In the genomic region with DNA sequence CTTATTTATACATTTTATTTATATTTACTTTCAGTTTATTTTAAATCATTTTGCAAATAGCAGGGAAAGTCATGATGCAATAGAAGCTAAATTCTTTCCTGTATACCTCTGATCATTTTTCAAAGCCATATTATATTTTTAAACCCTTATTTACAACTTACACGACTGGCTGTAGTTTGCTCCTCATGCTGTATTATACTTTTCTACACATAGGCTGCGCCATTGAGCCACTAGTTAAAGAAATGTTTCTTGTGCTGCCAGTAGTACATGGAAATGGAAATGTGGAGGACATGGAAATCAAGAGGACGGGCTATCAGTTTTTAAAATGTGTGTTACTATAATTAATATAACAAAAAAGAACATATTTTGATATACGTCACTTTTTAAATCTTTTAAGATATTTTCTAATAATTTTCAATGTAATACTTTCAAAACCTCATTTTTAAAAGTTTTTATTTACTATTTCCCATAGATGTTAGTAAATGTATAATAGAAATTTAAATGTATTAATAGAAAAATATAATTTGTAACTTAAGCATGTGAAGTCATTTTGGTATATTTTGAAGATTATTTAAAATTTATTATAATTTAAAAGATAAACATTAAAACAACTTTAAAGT, we compare ENCODE assay signal across 8 cellular contexts.
A peak's percentile ranks its signal among the peaks of the same experiment; 100 is the strongest.
DNase-seq lines count a peak whose midpoint lies in the region; ATAC-seq and TF ChIP-seq lines count a peak whose summit lies in the region.

No MANE protein-coding gene starts in this region.

- TF ChIP-seq CTCF in GM12872 (IDR thresholded peaks at IDR 0.05; ENCODE audit: insufficient read depth, low read depth, low read length) (peak; percentile 58; the same call in 2 of the 3 replicates), SU-DHL-6 (IDR thresholded peaks at IDR 0.05; ENCODE audit: insufficient read depth, low read length, poor library complexity, severe bottlenecking) (peak; percentile 30), fibroblast of the aortic adventitia (IDR thresholded peaks at IDR 0.05; ENCODE audit: insufficient read depth, low read length) (peak; percentile 85), osteocyte (IDR thresholded peaks at IDR 0.05) (peak; percentile 83)

- no peaks in the 10 kb centered on the region for H3K79me2 ChIP-seq in SU-DHL-6 (ENCODE audit: insufficient read depth, low read length)

- H3K4me1 Mint-ChIP-seq in osteocyte (ENCODE audit: unreplicated experiment), result peaks cover 14% of the 10 kb centered on the region

- no peak overlapping the region for H3K4me3 Mint-ChIP-seq in osteocyte (ENCODE audit: unreplicated experiment)

- no peak for ATAC-seq in HG03432 (IDR thresholded peaks at IDR 0.05; ENCODE audit: unreplicated experiment)
- no peak for ATAC-seq in HG03565 (IDR thresholded peaks at IDR 0.05; ENCODE audit: unreplicated experiment)

- no peak overlapping the region for H3K27ac ChIP-seq in SU-DHL-6 (ENCODE audit: low read depth, low read length)

- H3K4me3 ChIP-seq in SU-DHL-6 (ENCODE audit: insufficient read depth, low read length, poor library complexity, severe bottlenecking), result no peak overlapping the region
- H3K4me3 ChIP-seq in fibroblast of the aortic adventitia (ENCODE audit: low read depth, low read length), result no peak overlapping the region

- H3K4me2 ChIP-seq in SU-DHL-6 (ENCODE audit: low read depth, low read length, poor library complexity, severe bottlenecking), result no peak overlapping the region

- H3K36me3 Mint-ChIP-seq in osteocyte (ENCODE audit: unreplicated experiment), result no peaks in the 10 kb centered on the region

- peak; percentile 48 for DNase-seq in AG08396 (ENCODE audit: low spot score)
- peak; percentile 15 for DNase-seq in NCI-H1417 treated with DMSO at 0.1 percent for 48 hours (lab: John Stamatoyannopoulos, UW)
- DNase-seq in fibroblast of the aortic adventitia (ENCODE audit: low read depth), result peak; percentile 84
- no peak for DNase-seq in osteocyte (ENCODE audit: extremely low spot score, unreplicated experiment)

- no peaks in the 10 kb centered on the region for H3K9me2 ChIP-seq in SU-DHL-6 (replicated peaks; ENCODE audit: insufficient read depth, low read length)

- H4K20me1 ChIP-seq in SU-DHL-6 (ENCODE audit: low read depth, low read length), result no peaks in the 10 kb centered on the region

- H3K9me3 ChIP-seq in SU-DHL-6 (ENCODE audit: insufficient read depth, low read length), result no peaks in the 10 kb centered on the region

- H3K27me3 ChIP-seq in SU-DHL-6 (ENCODE audit: low read length), result no peaks in the 10 kb centered on the region

- H3K27ac Mint-ChIP-seq in osteocyte (ENCODE audit: unreplicated experiment), result no peak overlapping the region

- 0 out of 2 replicates have a peak, but pooled peaks cover 5% of the 10 kb centered on the region for H3F3A ChIP-seq in SU-DHL-6 (ENCODE audit: insufficient read depth)

- no peaks in the 10 kb centered on the region for H3K36me3 ChIP-seq in SU-DHL-6 (ENCODE audit: low read length)

- H2AFZ ChIP-seq in SU-DHL-6 (ENCODE audit: low read depth, low read length, severe bottlenecking), result no peak overlapping the region

- no peaks in the 10 kb centered on the region for H3K27me3 Mint-ChIP-seq in osteocyte (ENCODE audit: unreplicated experiment)

- H3K9me3 Mint-ChIP-seq in osteocyte (ENCODE audit: unreplicated experiment), result no peaks in the 10 kb centered on the region

- H3K9ac ChIP-seq in SU-DHL-6 (ENCODE audit: low read length), result no peak overlapping the region

Comparison
In these comparisons a context has a peak if more than half of its experiments do, and no peak if none do; other contexts are left out.
1. CTCF ChIP-seq: peak in every context shown above with its lines; median percentile 85 in fibroblast of the aortic adventitia; 83 in osteocyte; 58 in GM12872; 30 in SU-DHL-6.